Comparison of ENCODE assay signal across 12 cellular contexts in genomic region chr22:40218723-40219294, GRCh38. TPM values are rescaled to one million over a fixed set of nuclear protein-coding genes. Genes with fewer than 3 reads are reported as not detected.
DNase-seq lines count a peak whose midpoint lies in the region; ATAC-seq and TF ChIP-seq lines count a peak whose summit lies in the region.
"Had no signal": no experiment of that assay in that cellular context is flagged by ENCODE, and none has a peak within 500 bp of the region (broad histone marks: within the 10 kb centered on the region; RNA-seq: fewer than 3 reads in every experiment).

No MANE protein-coding gene starts in this region.

- H3K4me3 Mint-ChIP-seq in activated T-cell treated with anti-CD3 and anti-CD28 coated beads, Interleukin-2, amount 50 U/mL, for 72 hours: peak overlapping the region in 1 of 2 donors; percentile 44
- no peak overlapping the region for H3K4me3 Mint-ChIP-seq in activated T-helper 17 cell treated with anti-CD3 and anti-CD28 coated beads, Interleukin-2, amount 50 U/mL, for 72 hours
- no peak overlapping the region for H3K4me3 Mint-ChIP-seq in stimulated activated naive B cell treated with anti-CD40 and anti-IgM and Interleukin-4, amounts not matched to agents 10 μg/mL and 1 μg/mL and 100 μg/mL, for 72 hours

- H3K36me3 Mint-ChIP-seq in activated T-cell treated with anti-CD3 and anti-CD28 coated beads, Interleukin-2, amount 50 U/mL, for 72 hours (ENCODE audit: insufficient read depth in 2 of 2): peaks cover 0 to 2% of the 10 kb centered on the region in 2 donors
- H3K36me3 Mint-ChIP-seq in activated T-helper 17 cell treated with anti-CD3 and anti-CD28 coated beads, Interleukin-2, amount 50 U/mL, for 72 hours (ENCODE audit: low read depth): no peaks in the 10 kb centered on the region
- H3K36me3 Mint-ChIP-seq in stimulated activated naive B cell treated with anti-CD40 and anti-IgM and Interleukin-4, amounts not matched to agents 10 μg/mL and 1 μg/mL and 100 μg/mL, for 72 hours: peaks cover 9 to 24% of the 10 kb centered on the region in 2 donors

- TF ChIP-seq CTCF in fibroblast of the aortic adventitia (IDR thresholded peaks at IDR 0.05; ENCODE audit: insufficient read depth, low read length) (no peak), omental fat pad (IDR thresholded peaks at IDR 0.05) (no peak)

- no peaks in the 10 kb centered on the region for H3K9me3 Mint-ChIP-seq in activated T-cell treated with anti-CD3 and anti-CD28 coated beads, Interleukin-2, amount 50 U/mL, for 72 hours
- no peaks in the 10 kb centered on the region for H3K9me3 Mint-ChIP-seq in activated T-helper 17 cell treated with anti-CD3 and anti-CD28 coated beads, Interleukin-2, amount 50 U/mL, for 72 hours
- no peaks in the 10 kb centered on the region for H3K9me3 Mint-ChIP-seq in stimulated activated naive B cell treated with anti-CD40 and anti-IgM and Interleukin-4, amounts not matched to agents 10 μg/mL and 1 μg/mL and 100 μg/mL, for 72 hours

- H3K4me1 Mint-ChIP-seq in activated T-cell treated with anti-CD3 and anti-CD28 coated beads, Interleukin-2, amount 50 U/mL, for 72 hours (ENCODE audit: low read depth): peaks cover 86% of the 10 kb centered on the region
- H3K4me1 Mint-ChIP-seq in activated T-helper 17 cell treated with anti-CD3 and anti-CD28 coated beads, Interleukin-2, amount 50 U/mL, for 72 hours: peaks cover 57% of the 10 kb centered on the region
- peaks cover 45 to 75% of the 10 kb centered on the region in 2 donors for H3K4me1 Mint-ChIP-seq in stimulated activated naive B cell treated with anti-CD40 and anti-IgM and Interleukin-4, amounts not matched to agents 10 μg/mL and 1 μg/mL and 100 μg/mL, for 72 hours

- H3K4me3 ChIP-seq in fibroblast of the aortic adventitia (ENCODE audit: low read depth, low read length): no peak overlapping the region

- no peak for ATAC-seq in activated T-cell treated with anti-CD3 and anti-CD28 coated beads, Interleukin-2, amount 50 U/mL, for 72 hours (replicated peaks in 1 of 2)
- no peak for ATAC-seq in activated T-helper 17 cell treated with anti-CD3 and anti-CD28 coated beads, Interleukin-2, amount 50 U/mL, for 72 hours (replicated peaks)
- ATAC-seq in stimulated activated naive B cell treated with anti-CD40 and anti-IgM and Interleukin-4, amounts not matched to agents 10 μg/mL and 1 μg/mL and 100 μg/mL, for 72 hours (replicated peaks): no peak
- ATAC-seq in omental fat pad (ENCODE audit: low FRiP score) (no peak), GM19328 (IDR thresholded peaks at IDR 0.05; ENCODE audit: unreplicated experiment) (no peak)

- H3K27ac Mint-ChIP-seq in activated T-cell treated with anti-CD3 and anti-CD28 coated beads, Interleukin-2, amount 50 U/mL, for 72 hours: peak overlapping the region; percentile 88
- H3K27ac Mint-ChIP-seq in activated T-helper 17 cell treated with anti-CD3 and anti-CD28 coated beads, Interleukin-2, amount 50 U/mL, for 72 hours: peak overlapping the region; percentile 76
- peak overlapping the region; percentile 70 for H3K27ac Mint-ChIP-seq in stimulated activated naive B cell treated with anti-CD40 and anti-IgM and Interleukin-4, amounts not matched to agents 10 μg/mL and 1 μg/mL and 100 μg/mL, for 72 hours

- no peaks in the 10 kb centered on the region for H3K27me3 Mint-ChIP-seq in activated T-cell treated with anti-CD3 and anti-CD28 coated beads, Interleukin-2, amount 50 U/mL, for 72 hours (ENCODE audit: low read depth)
- H3K27me3 Mint-ChIP-seq in activated T-helper 17 cell treated with anti-CD3 and anti-CD28 coated beads, Interleukin-2, amount 50 U/mL, for 72 hours: no peaks in the 10 kb centered on the region
- H3K27me3 Mint-ChIP-seq in stimulated activated naive B cell treated with anti-CD40 and anti-IgM and Interleukin-4, amounts not matched to agents 10 μg/mL and 1 μg/mL and 100 μg/mL, for 72 hours: no peaks in the 10 kb centered on the region

- DNase-seq in activated T-cell treated with anti-CD3 and anti-CD28 coated beads, Interleukin-2, amount 50 U/mL, for 72 hours: no peak
- DNase-seq in activated T-cell treated with anti-CD3 and anti-CD28 coated beads, Interleukin-2, amount 50 U/mL, for 48 hours: no peak
- DNase-seq in fibroblast of the aortic adventitia (ENCODE audit: low read depth) (peak; percentile 54), omental fat pad (ENCODE audit: low spot score) (no peak), anterior cingulate cortex (lab: John Stamatoyannopoulos, UW) (no peak)
- no peak for DNase-seq in stimulated activated naive B cell treated with anti-CD40 and anti-IgM and Interleukin-4, amounts not matched to agents 10 μg/mL and 1 μg/mL and 100 μg/mL, for 72 hours
- DNase-seq: AML-193; brain microvascular endothelial cell; KG1; stimulated activated CD8-positive, alpha-beta memory T cell treated with anti-CD3 and anti-CD28 coated beads, Interleukin-4, amount 100 ng/mL, for 48 hours had no signal

RNA-seq across cellular contexts. Expression of gene TNRC6B, which starts 41.1 kb away (rescaled TPM):
- 10 to 100 TPM; 62.5 to 65.3 TPM for total RNA-seq in activated T-cell treated with anti-CD3 and anti-CD28 coated beads, Interleukin-2, amount 50 U/mL, for 72 hours
- 10 to 100 TPM; 45.3 to 59.1 TPM for total RNA-seq in activated T-helper 17 cell treated with anti-CD3 and anti-CD28 coated beads, Interleukin-2, amount 50 U/mL, for 72 hours
- 19.1 and 35.3 TPM in 2 replicates for total RNA-seq in fibroblast of the aortic adventitia (ENCODE audit: low replicate concordance)
- 10 to 100 TPM; 17.2 to 57.8 (median 31.9) TPM for total RNA-seq in omental fat pad
